1 cellular context compared by ENCODE assay signal in genomic region chr6:137271245-137272183, GRCh38.
A peak's percentile ranks its signal among the peaks of the same experiment; 100 is the strongest.
TF ChIP-seq lines count a peak whose summit lies in the region.

No MANE protein-coding gene starts in this region.

TF ChIP-seq in HepG2, 621 proteins besides CTCF, POLR2A, EP300 and RAD21 (continued from another document):
- TF ChIP-seq, protein P1, sequence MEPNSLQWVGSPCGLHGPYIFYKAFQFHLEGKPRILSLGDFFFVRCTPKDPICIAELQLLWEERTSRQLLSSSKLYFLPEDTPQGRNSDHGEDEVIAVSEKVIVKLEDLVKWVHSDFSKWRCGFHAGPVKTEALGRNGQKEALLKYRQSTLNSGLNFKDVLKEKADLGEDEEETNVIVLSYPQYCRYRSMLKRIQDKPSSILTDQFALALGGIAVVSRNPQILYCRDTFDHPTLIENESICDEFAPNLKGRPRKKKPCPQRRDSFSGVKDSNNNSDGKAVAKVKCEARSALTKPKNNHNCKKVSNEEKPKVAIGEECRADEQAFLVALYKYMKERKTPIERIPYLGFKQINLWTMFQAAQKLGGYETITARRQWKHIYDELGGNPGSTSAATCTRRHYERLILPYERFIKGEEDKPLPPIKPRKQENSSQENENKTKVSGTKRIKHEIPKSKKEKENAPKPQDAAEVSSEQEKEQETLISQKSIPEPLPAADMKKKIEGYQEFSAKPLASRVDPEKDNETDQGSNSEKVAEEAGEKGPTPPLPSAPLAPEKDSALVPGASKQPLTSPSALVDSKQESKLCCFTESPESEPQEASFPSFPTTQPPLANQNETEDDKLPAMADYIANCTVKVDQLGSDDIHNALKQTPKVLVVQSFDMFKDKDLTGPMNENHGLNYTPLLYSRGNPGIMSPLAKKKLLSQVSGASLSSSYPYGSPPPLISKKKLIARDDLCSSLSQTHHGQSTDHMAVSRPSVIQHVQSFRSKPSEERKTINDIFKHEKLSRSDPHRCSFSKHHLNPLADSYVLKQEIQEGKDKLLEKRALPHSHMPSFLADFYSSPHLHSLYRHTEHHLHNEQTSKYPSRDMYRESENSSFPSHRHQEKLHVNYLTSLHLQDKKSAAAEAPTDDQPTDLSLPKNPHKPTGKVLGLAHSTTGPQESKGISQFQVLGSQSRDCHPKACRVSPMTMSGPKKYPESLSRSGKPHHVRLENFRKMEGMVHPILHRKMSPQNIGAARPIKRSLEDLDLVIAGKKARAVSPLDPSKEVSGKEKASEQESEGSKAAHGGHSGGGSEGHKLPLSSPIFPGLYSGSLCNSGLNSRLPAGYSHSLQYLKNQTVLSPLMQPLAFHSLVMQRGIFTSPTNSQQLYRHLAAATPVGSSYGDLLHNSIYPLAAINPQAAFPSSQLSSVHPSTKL (CRISPR knock-in tag; IDR thresholded peaks at IDR 0.05) = peak; percentile 46; the same call in 1 of the 2 replicates
- peak; percentile 42; the same call in 1 of the 2 replicates for TF ChIP-seq IRF2 (CRISPR knock-in tag; IDR thresholded peaks at IDR 0.05)
- TF ChIP-seq, protein P2, sequence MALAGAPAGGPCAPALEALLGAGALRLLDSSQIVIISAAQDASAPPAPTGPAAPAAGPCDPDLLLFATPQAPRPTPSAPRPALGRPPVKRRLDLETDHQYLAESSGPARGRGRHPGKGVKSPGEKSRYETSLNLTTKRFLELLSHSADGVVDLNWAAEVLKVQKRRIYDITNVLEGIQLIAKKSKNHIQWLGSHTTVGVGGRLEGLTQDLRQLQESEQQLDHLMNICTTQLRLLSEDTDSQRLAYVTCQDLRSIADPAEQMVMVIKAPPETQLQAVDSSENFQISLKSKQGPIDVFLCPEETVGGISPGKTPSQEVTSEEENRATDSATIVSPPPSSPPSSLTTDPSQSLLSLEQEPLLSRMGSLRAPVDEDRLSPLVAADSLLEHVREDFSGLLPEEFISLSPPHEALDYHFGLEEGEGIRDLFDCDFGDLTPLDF (CRISPR knock-in tag; IDR thresholded peaks at IDR 0.05) = no peak
- TF ChIP-seq ZNF331 (CRISPR knock-in tag; IDR thresholded peaks at IDR 0.05) = peak; percentile 26; the same call in 1 of the 2 replicates
- 0 out of 2 replicates have a peak, but pooled peaks have one; percentile 10 for TF ChIP-seq FOXA3 (CRISPR knock-in tag; IDR thresholded peaks at IDR 0.05)
- peak; percentile 17; the same call in 1 of the 2 replicates for TF ChIP-seq SOX5 (CRISPR knock-in tag; IDR thresholded peaks at IDR 0.05; ENCODE audit: borderline replicate concordance)
- TF ChIP-seq SMC3 (IDR thresholded peaks at IDR 0.05; ENCODE audit: low read length) = peak; percentile 98
- TF ChIP-seq WIZ (CRISPR knock-in tag; IDR thresholded peaks at IDR 0.05) = no peak
TF ChIP-seq in HepG2: peak in this region for 15.
